13 cellular contexts compared by ENCODE assay signal in the genomic region with DNA sequence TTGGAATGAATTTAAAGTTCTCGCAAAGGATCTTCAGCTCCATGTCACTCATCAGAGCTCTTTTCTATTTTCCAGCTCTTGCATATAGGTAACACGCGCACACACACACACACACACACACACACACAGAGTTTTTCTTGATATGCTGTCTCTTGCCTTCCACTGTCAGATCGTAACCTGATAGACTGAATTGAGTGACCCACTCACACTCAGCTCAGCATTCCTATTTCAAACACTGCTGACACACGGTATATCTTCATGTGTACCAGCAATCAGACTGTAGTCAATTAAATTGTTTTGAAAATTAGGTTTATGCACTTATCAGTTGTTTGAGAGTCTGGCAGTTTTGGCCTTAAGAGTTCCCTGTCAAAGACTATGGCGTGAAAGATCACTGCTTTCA.
A peak's percentile ranks its signal among the peaks of the same experiment; 100 is the strongest.
DNase-seq lines count a peak whose midpoint lies in the region; FAIRE-seq and TF ChIP-seq lines count a peak whose summit lies in the region.
"Had no signal": no experiment of that assay in that cellular context is flagged by ENCODE, and none has a peak within 500 bp of the region (broad histone marks: within the 10 kb centered on the region; RNA-seq: fewer than 3 reads in every experiment).

No MANE protein-coding gene starts in this region.

- H3K9me1 ChIP-seq in keratinocyte (ENCODE audit: control insufficient read depth, extremely low read depth, insufficient read depth, low read length): no peaks in the 10 kb centered on the region

- H3F3A ChIP-seq in smooth muscle cell (ENCODE audit: low read depth): peaks cover 50% of the 10 kb centered on the region

- FAIRE-seq in keratinocyte (lab: Jason Lieb, UNC): no peak

- intact Hi-C loops in ascending aorta (cut with DNase I) (loop anchor here (5.0 kb wide), 1 partner anchor 51 kb away; no protein-coding TSS in a partner anchor), spleen (cut with DNase I; ENCODE audit: low total_unique reads) (no loop called here)

- peak overlapping the region; percentile 89 for H3K27ac Mint-ChIP-seq in HFFc6
- H3K27ac Mint-ChIP-seq: activated CD4-positive, alpha-beta T cell treated with anti-CD3 and anti-CD28 coated beads for 36 hours; T-helper 1 cell treated with Interleukin-12 subunit alpha and Interleukin-12 subunit beta and Interleukin-4 antibody, amounts not matched to agents 30 μg/mL and 1 μg/mL, for 36 hours had no signal

- H3K27ac ChIP-seq in ascending aorta (peak overlapping the region; percentile 80 to 82), keratinocyte (ENCODE audit: control insufficient read depth, insufficient read depth, low read length) (peak overlapping the region; percentile 91), smooth muscle cell (ENCODE audit: low read depth) (peak overlapping the region; percentile 98), spleen (no peak overlapping the region)
- H3K27ac ChIP-seq: BLaER1 treated with 17β-estradiol and CSF1 and Interleukin-3, amounts not matched to agents 10 nM and 100 nM had no signal

- TF ChIP-seq CTCF in HFFc6 (IDR thresholded peaks at IDR 0.05) (no peak), ascending aorta (IDR thresholded peaks at IDR 0.05) (no peak), keratinocyte (optimal IDR thresholded peaks at IDR 0.05 in 1 of 3, IDR thresholded peaks at IDR 0.05 in 1 of 3, conservative IDR thresholded peaks at IDR 0.05 in 1 of 3; ENCODE audit: extremely low read depth in 1 of 3, insufficient read depth in 2 of 3, low read length in 3 of 3) (no peak), smooth muscle cell (IDR thresholded peaks at IDR 0.05; ENCODE audit: borderline replicate concordance, insufficient read depth, poor library complexity, severe bottlenecking) (no peak), spleen (IDR thresholded peaks at IDR 0.05 in 8 of 11, conservative IDR thresholded peaks at IDR 0.05 in 3 of 11) (no peak)

- H3K4me1 Mint-ChIP-seq in HFFc6 (ENCODE audit: low read depth): peaks cover 74% of the 10 kb centered on the region
- H3K4me1 Mint-ChIP-seq: activated CD4-positive, alpha-beta T cell treated with anti-CD3 and anti-CD28 coated beads for 36 hours had no signal

- peaks cover 0 to 35% of the 10 kb centered on the region in 2 donors for H3K4me1 ChIP-seq in ascending aorta
- H3K4me1 ChIP-seq in keratinocyte (ENCODE audit: control insufficient read depth, extremely low read depth, insufficient read depth, low read length): peaks cover 28% of the 10 kb centered on the region
- peaks cover 60% of the 10 kb centered on the region for H3K4me1 ChIP-seq in smooth muscle cell (ENCODE audit: low read depth)
- H3K4me1 ChIP-seq in spleen: peaks cover 0 to 12% (median 0%) of the 10 kb centered on the region in 6 donors

- dilution Hi-C loops in keratinocyte (cut with MboI; ENCODE audit: extremely low pct_ligation_motif_present, low sequenced_read_pairs): no loop called here

- H3K4me3 ChIP-seq in ascending aorta: no peak overlapping the region
- no peak overlapping the region for H3K4me3 ChIP-seq in keratinocyte (ENCODE audit: control insufficient read depth in 2 of 3, extremely low read depth in 1 of 3, insufficient read depth in 2 of 3, low read depth in 1 of 3, low read length in 3 of 3)
- H3K4me3 ChIP-seq in smooth muscle cell: no peak overlapping the region
- no peak overlapping the region for H3K4me3 ChIP-seq in spleen
- H3K4me3 ChIP-seq: BLaER1 treated with 17β-estradiol and CSF1 and Interleukin-3, amounts not matched to agents 10 nM and 100 nM had no signal

- H3K9me3 ChIP-seq in ascending aorta: no peaks in the 10 kb centered on the region
- H3K9me3 ChIP-seq in keratinocyte (ENCODE audit: control insufficient read depth, low read depth, low read length): no peaks in the 10 kb centered on the region
- no peaks in the 10 kb centered on the region for H3K9me3 ChIP-seq in smooth muscle cell (replicated peaks; ENCODE audit: low read depth)
- no peaks in the 10 kb centered on the region for H3K9me3 ChIP-seq in spleen
- H3K9me3 ChIP-seq: BLaER1 treated with 17β-estradiol and CSF1 and Interleukin-3, amounts not matched to agents 10 nM and 100 nM had no signal

- H3K9ac ChIP-seq in keratinocyte (ENCODE audit: control insufficient read depth, extremely low read depth, insufficient read depth, low read length) (no peak overlapping the region), smooth muscle cell (ENCODE audit: low read depth) (peak overlapping the region; percentile 60)
- H3K9ac ChIP-seq: BLaER1 treated with 17β-estradiol and CSF1 and Interleukin-3, amounts not matched to agents 10 nM and 100 nM had no signal

- 75% methylated on average over 6 of the region's 6 CpGs for WGBS in smooth muscle cell (ENCODE audit: low lambda C conversion rate)
- WGBS in spleen, 5 donors: 67 to 95% (median 82%) methylated on average over 6 of the region's 6 CpGs

- H3K79me2 ChIP-seq in keratinocyte (ENCODE audit: control insufficient read depth, insufficient read depth, low read length): no peaks in the 10 kb centered on the region
- H3K79me2 ChIP-seq in smooth muscle cell (ENCODE audit: low read depth): peaks cover 35% of the 10 kb centered on the region

- no peaks in the 10 kb centered on the region for H3K36me3 ChIP-seq in ascending aorta
- no peaks in the 10 kb centered on the region for H3K36me3 ChIP-seq in keratinocyte (ENCODE audit: control insufficient read depth in 2 of 2, extremely low read depth in 1 of 2, insufficient read depth in 2 of 2, low read length in 2 of 2)
- no peaks in the 10 kb centered on the region for H3K36me3 ChIP-seq in smooth muscle cell (ENCODE audit: low read depth)
- no peaks in the 10 kb centered on the region for H3K36me3 ChIP-seq in spleen

- no peaks in the 10 kb centered on the region for H3K9me3 Mint-ChIP-seq in HFFc6
- H3K9me3 Mint-ChIP-seq: T-helper 1 cell treated with Interleukin-12 subunit alpha and Interleukin-12 subunit beta and Interleukin-4 antibody, amounts not matched to agents 30 μg/mL and 1 μg/mL, for 36 hours had no signal

- H4K20me1 ChIP-seq in keratinocyte (ENCODE audit: control insufficient read depth, extremely low read depth, insufficient read depth, low read length) (no peaks in the 10 kb centered on the region), smooth muscle cell (ENCODE audit: low read depth) (no peaks in the 10 kb centered on the region)

- peaks cover 16% of the 10 kb centered on the region; the same call in 1 of the 2 replicates for H3K36me3 Mint-ChIP-seq in HFFc6 (ENCODE audit: low read depth)

- no peaks in the 10 kb centered on the region for H3K27me3 ChIP-seq in ascending aorta
- H3K27me3 ChIP-seq in keratinocyte (ENCODE audit: control insufficient read depth, extremely low read depth, insufficient read depth, low read length): no peaks in the 10 kb centered on the region
- no peaks in the 10 kb centered on the region for H3K27me3 ChIP-seq in smooth muscle cell (ENCODE audit: low read depth)
- no peaks in the 10 kb centered on the region for H3K27me3 ChIP-seq in spleen (replicated peaks in 1 of 7)
- H3K27me3 ChIP-seq: BLaER1 treated with 17β-estradiol and CSF1 and Interleukin-3, amounts not matched to agents 10 nM and 100 nM had no signal

- H3K4me3 Mint-ChIP-seq in HFFc6: peak overlapping the region; percentile 53; the same call in 1 of the 2 replicates
- H3K4me3 Mint-ChIP-seq: activated CD4-positive, alpha-beta T cell treated with anti-CD3 and anti-CD28 coated beads for 36 hours; T-helper 1 cell treated with Interleukin-12 subunit alpha and Interleukin-12 subunit beta and Interleukin-4 antibody, amounts not matched to agents 30 μg/mL and 1 μg/mL, for 36 hours had no signal

- DNase-seq in HFFc6 (no peak), ascending aorta (ENCODE audit: low spot score in 2 of 2) (no peak), keratinocyte (ENCODE audit: low read depth, low spot score) (no peak), smooth muscle cell (lab: John Stamatoyannopoulos, UW; ENCODE audit: unreplicated experiment) (no peak), RPMI8226 (no peak), spleen (no peak), NCI-H748 (lab: John Stamatoyannopoulos, UW; ENCODE audit: unreplicated experiment) (no peak), AML-193 (lab: John Stamatoyannopoulos, UW) (no peak)
- DNase-seq: activated T-cell treated with anti-CD3 and anti-CD28 coated beads, Interleukin-2, amount 50 U/mL, for 1 hour; anterior cingulate cortex had no signal

- no peak for TF ChIP-seq POLR2A in spleen (IDR thresholded peaks at IDR 0.05)

- H2AFZ ChIP-seq in keratinocyte (ENCODE audit: control insufficient read depth, low read length) (no peak overlapping the region), smooth muscle cell (ENCODE audit: low read depth) (no peak overlapping the region)

- H3K4me2 ChIP-seq in keratinocyte (ENCODE audit: control insufficient read depth, extremely low read depth, insufficient read depth, low read depth, low read length): peak overlapping the region; percentile 42
- peak overlapping the region; percentile 47 for H3K4me2 ChIP-seq in smooth muscle cell
- H3K4me2 ChIP-seq: BLaER1 treated with 17β-estradiol and CSF1 and Interleukin-3, amounts not matched to agents 10 nM and 100 nM had no signal

- H3K27me3 Mint-ChIP-seq in HFFc6 (ENCODE audit: insufficient read depth): peaks cover 2% of the 10 kb centered on the region; the same call in 1 of the 2 replicates

Comparison
In these comparisons a context has a peak if more than half of its experiments do, and no peak if none do; other contexts are left out.
1. H3K27ac ChIP-seq: peak in ascending aorta (2 of 2), keratinocyte (single experiment) and smooth muscle cell (single experiment); none in spleen (0 of 8).